ENCODE assay signal across 8 cellular contexts in the genomic region with DNA sequence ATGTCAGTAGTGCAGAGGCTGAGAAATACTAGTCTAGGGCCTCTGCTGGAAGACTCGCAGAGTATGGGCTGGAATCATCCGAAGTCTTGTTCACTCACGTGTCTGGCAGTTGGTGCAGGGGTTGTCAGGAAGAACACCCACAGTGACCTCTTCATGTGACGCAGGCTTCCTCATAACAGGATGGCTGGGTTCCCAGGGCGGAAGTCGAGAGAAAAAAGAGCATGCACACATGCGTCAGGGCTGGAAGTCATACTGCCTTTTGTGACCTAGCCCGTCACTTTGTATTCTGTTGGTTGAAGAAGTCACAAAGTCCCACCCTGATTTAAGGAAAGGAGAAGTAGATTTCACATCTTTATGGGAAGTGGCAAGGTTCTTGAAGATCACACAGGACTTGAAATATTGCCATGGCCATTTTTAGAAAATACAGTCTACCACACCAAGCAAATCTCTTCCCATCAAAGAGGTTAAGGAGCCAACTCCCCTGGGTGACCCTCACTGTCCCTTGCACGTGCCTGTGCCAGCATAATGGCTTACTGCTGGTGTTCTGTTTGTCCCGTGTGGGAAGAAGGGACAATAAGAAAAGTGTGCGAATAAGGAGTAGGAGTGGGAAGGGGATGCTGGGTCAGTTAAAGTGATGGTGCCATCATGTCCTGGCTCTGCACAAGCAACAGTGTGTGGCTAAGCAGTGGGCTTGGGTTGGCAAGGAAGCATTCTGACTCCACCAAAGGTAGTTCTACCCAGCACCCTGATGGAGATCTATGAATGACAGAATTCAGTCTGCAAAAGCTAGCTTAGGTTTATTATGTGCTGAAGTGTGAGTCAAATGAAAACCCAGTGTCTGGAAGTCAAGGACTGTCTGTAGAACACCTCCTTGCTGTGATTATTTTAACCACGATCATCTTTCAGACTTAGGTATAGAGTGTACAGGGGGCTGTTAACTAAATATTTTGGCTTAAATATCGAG. TPM values are rescaled to one million over a fixed set of nuclear protein-coding genes. Genes with fewer than 3 reads are reported as not detected.
DNase-seq lines count a peak whose midpoint lies in the region; ATAC-seq and TF ChIP-seq lines count a peak whose summit lies in the region.

No MANE protein-coding gene starts in this region.

- no peaks in the 10 kb centered on the region for H3K9me3 ChIP-seq in ascending aorta
- no peaks in the 10 kb centered on the region for H3K9me3 ChIP-seq in thymus (ENCODE audit: control insufficient read depth)

- H3K4me3 ChIP-seq in ascending aorta (no peak overlapping the region), thymus (ENCODE audit: low read length) (no peak overlapping the region)

- TF ChIP-seq CTCF in ascending aorta (IDR thresholded peaks at IDR 0.05): no peak

- H3K36me3 ChIP-seq in ascending aorta (peaks cover 5 to 27% of the 10 kb centered on the region in 2 donors), thymus (ENCODE audit: control insufficient read depth, insufficient read depth) (peaks cover 16% of the 10 kb centered on the region)

- H3K27me3 ChIP-seq in ascending aorta (no peaks in the 10 kb centered on the region), thymus (ENCODE audit: control insufficient read depth, insufficient read depth) (no peaks in the 10 kb centered on the region)

- intact Hi-C loops in ascending aorta (cut with DNase I): no loop called here

- peak; percentile 6 for DNase-seq in activated CD4-positive, alpha-beta T cell treated with anti-CD3 and anti-CD28 coated beads, Interleukin-2, amount 50 U/mL, for 1 hour
- no peak for DNase-seq in activated CD4-positive, alpha-beta T cell treated with anti-CD3 and anti-CD28 coated beads for 1 hour
- peak; percentile 63 to 85 for DNase-seq in ascending aorta (ENCODE audit: low spot score in 2 of 2)
- DNase-seq in left kidney (ENCODE audit: low read depth, low spot score): peak; percentile 29
- DNase-seq in stimulated activated CD8-positive, alpha-beta memory T cell treated with anti-CD3 and anti-CD28 coated beads, Interleukin-4, amount 100 ng/mL, for 48 hours: no peak

- H3K4me1 ChIP-seq in ascending aorta: no peaks in the 10 kb centered on the region
- no peaks in the 10 kb centered on the region for H3K4me1 ChIP-seq in thymus (ENCODE audit: control insufficient read depth, insufficient read depth, low read length)

- 91% methylated on average over 13 of the region's 13 CpGs for WGBS in thymus

- ATAC-seq in GM18867 (IDR thresholded peaks at IDR 0.05; ENCODE audit: unreplicated experiment): no peak
- ATAC-seq in HG03457 (IDR thresholded peaks at IDR 0.05; ENCODE audit: unreplicated experiment): no peak

- H3K27ac ChIP-seq in ascending aorta: peak overlapping the region in 1 of 2 donors; percentile 51
- peak overlapping the region; percentile 42 for H3K27ac ChIP-seq in thymus (ENCODE audit: low read depth)

RNA-seq across cellular contexts. Expression of a gene that starts 28.1 kb away (rescaled TPM):
- total RNA-seq in ascending aorta: 10.4 TPM
- 20.0 TPM for polyA plus RNA-seq in thymus

RNA-seq across cellular contexts. Expression of a gene that starts 59.2 kb away (rescaled TPM):
- total RNA-seq in ascending aorta: 38.1 TPM
- polyA plus RNA-seq in thymus: 8.1 TPM

Comparison
In these comparisons a context has a peak if more than half of its experiments do, and no peak if none do; other contexts are left out.
1. DNase-seq: peak in activated CD4-positive, alpha-beta T cell treated with anti-CD3 and anti-CD28 coated beads, Interleukin-2, amount 50 U/mL, for 1 hour (single experiment), ascending aorta (2 of 2) and left kidney (single experiment); none in activated CD4-positive, alpha-beta T cell treated with anti-CD3 and anti-CD28 coated beads for 1 hour (single experiment) and stimulated activated CD8-positive, alpha-beta memory T cell treated with anti-CD3 and anti-CD28 coated beads, Interleukin-4, amount 100 ng/mL, for 48 hours (single experiment).